1 cellular context compared by ENCODE assay signal in genomic region chr5:72363146-72363802, GRCh38.
TF ChIP-seq lines count a peak whose summit lies in the region.

No MANE protein-coding gene starts in this region.

TF ChIP-seq in SK-N-SH, 30 proteins besides CTCF, POLR2A, EP300 and RAD21:
- TF ChIP-seq FOXJ3 (CRISPR knock-in tag; IDR thresholded peaks at IDR 0.05), result no peak
- peak; percentile 87 for TF ChIP-seq JUND (IDR thresholded peaks at IDR 0.05)
- TF ChIP-seq MEF2A (IDR thresholded peaks at IDR 0.05; ENCODE audit: borderline replicate concordance, low read depth), result no peak
- TF ChIP-seq, protein P1, sequence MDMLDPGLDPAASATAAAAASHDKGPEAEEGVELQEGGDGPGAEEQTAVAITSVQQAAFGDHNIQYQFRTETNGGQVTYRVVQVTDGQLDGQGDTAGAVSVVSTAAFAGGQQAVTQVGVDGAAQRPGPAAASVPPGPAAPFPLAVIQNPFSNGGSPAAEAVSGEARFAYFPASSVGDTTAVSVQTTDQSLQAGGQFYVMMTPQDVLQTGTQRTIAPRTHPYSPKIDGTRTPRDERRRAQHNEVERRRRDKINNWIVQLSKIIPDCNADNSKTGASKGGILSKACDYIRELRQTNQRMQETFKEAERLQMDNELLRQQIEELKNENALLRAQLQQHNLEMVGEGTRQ (IDR thresholded peaks at IDR 0.05; ENCODE audit: borderline replicate concordance, low read depth, low read length), result no peak
- TF ChIP-seq CHD2 (IDR thresholded peaks at IDR 0.05; ENCODE audit: low read length, partially characterized antibody), result no peak
- TF ChIP-seq YY1 (IDR thresholded peaks at IDR 0.05; ENCODE audit: low read depth), result no peak
- TF ChIP-seq MAX (IDR thresholded peaks at IDR 0.05; ENCODE audit: low read depth), result peak; percentile 48
- no peak for TF ChIP-seq EZH2phosphoT487 (IDR thresholded peaks at IDR 0.05; ENCODE audit: borderline replicate concordance, low read depth)
- TF ChIP-seq TEAD4 (IDR thresholded peaks at IDR 0.05; ENCODE audit: borderline replicate concordance, insufficient read depth), result peak; percentile 84
- no peak; the same call in 1 of the 2 replicates for TF ChIP-seq RXRA (IDR thresholded peaks at IDR 0.05; ENCODE audit: borderline replicate concordance, low read depth)
- no peak for TF ChIP-seq REST (IDR thresholded peaks at IDR 0.05; ENCODE audit: low read depth, low read length)
- TF ChIP-seq TCF12 (IDR thresholded peaks at IDR 0.05), result peak; percentile 73
- no peak for TF ChIP-seq ELF1 (IDR thresholded peaks at IDR 0.05)
- no peak for TF ChIP-seq SMC3 (IDR thresholded peaks at IDR 0.05; ENCODE audit: low read depth, low read length)
- no peak for TF ChIP-seq IRF3 (IDR thresholded peaks at IDR 0.05; ENCODE audit: low read depth, low read length)
- TF ChIP-seq POLR2AphosphoS5 (IDR thresholded peaks at IDR 0.05; ENCODE audit: low read depth, low read length), result no peak
- TF ChIP-seq NFIC (IDR thresholded peaks at IDR 0.05; ENCODE audit: borderline replicate concordance), result 0 out of 2 replicates have a peak, but pooled peaks have one; percentile 37
- no peak for TF ChIP-seq FOXM1 (IDR thresholded peaks at IDR 0.05; ENCODE audit: low read depth)
- no peak for TF ChIP-seq RFX5 (IDR thresholded peaks at IDR 0.05; ENCODE audit: low read length)
- no peak for TF ChIP-seq GATA2 (CRISPR knock-in tag; IDR thresholded peaks at IDR 0.05)
- no peak for TF ChIP-seq NRF1 (IDR thresholded peaks at IDR 0.05; ENCODE audit: low read depth, low read length)
- no peak for TF ChIP-seq MXI1 (IDR thresholded peaks at IDR 0.05; ENCODE audit: low read depth, low read length)
- peak; percentile 76 for TF ChIP-seq PBX3 (IDR thresholded peaks at IDR 0.05)
- no peak for TF ChIP-seq TAF1 (IDR thresholded peaks at IDR 0.05; ENCODE audit: borderline replicate concordance, low read depth, low read length)
- TF ChIP-seq FOSL2 (IDR thresholded peaks at IDR 0.05; ENCODE audit: borderline replicate concordance, low read depth), result peak; percentile 91
- no peak for TF ChIP-seq USF1 (IDR thresholded peaks at IDR 0.05; ENCODE audit: borderline replicate concordance, low read depth)
- TF ChIP-seq, protein P2, sequence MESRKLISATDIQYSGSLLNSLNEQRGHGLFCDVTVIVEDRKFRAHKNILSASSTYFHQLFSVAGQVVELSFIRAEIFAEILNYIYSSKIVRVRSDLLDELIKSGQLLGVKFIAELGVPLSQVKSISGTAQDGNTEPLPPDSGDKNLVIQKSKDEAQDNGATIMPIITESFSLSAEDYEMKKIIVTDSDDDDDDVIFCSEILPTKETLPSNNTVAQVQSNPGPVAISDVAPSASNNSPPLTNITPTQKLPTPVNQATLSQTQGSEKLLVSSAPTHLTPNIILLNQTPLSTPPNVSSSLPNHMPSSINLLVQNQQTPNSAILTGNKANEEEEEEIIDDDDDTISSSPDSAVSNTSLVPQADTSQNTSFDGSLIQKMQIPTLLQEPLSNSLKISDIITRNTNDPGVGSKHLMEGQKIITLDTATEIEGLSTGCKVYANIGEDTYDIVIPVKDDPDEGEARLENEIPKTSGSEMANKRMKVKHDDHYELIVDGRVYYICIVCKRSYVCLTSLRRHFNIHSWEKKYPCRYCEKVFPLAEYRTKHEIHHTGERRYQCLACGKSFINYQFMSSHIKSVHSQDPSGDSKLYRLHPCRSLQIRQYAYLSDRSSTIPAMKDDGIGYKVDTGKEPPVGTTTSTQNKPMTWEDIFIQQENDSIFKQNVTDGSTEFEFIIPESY (IDR thresholded peaks at IDR 0.05; ENCODE audit: borderline replicate concordance, low read depth), result no peak
- no peak; the same call in 1 of the 2 replicates for TF ChIP-seq GABPA (IDR thresholded peaks at IDR 0.05; ENCODE audit: low read depth)
- TF ChIP-seq RCOR1 (IDR thresholded peaks at IDR 0.05; ENCODE audit: low read length), result no peak
- TF ChIP-seq SIN3A (IDR thresholded peaks at IDR 0.05; ENCODE audit: borderline replicate concordance, low read depth, low read length), result no peak
